Comparison of ENCODE assay signal across 1 cellular context in genomic region chr7:123768493-123768892, GRCh38.
TF ChIP-seq lines count a peak whose summit lies in the region.

No MANE protein-coding gene starts in this region.

TF ChIP-seq in GM12878, 131 proteins besides CTCF, POLR2A, EP300 and RAD21 (continued from another document):
- TF ChIP-seq MAX (IDR thresholded peaks at IDR 0.05; ENCODE audit: low read depth, low read length) (no peak), RBBP5 (conservative IDR thresholded peaks at IDR 0.05) (no peak), ZNF592 (IDR thresholded peaks at IDR 0.05) (no peak), STAT1 (conservative IDR thresholded peaks at IDR 0.05) (no peak), CBFB (IDR thresholded peaks at IDR 0.05; ENCODE audit: low read depth) (no peak), IRF4 (IDR thresholded peaks at IDR 0.05; ENCODE audit: low read depth, low read length) (no peak), NR2C1 (IDR thresholded peaks at IDR 0.05) (no peak), USF1 (IDR thresholded peaks at IDR 0.05; ENCODE audit: borderline replicate concordance, extremely low read length, insufficient read depth, low read depth, low read length) (no peak), MTA2 (IDR thresholded peaks at IDR 0.05; ENCODE audit: low read depth) (no peak), CHD4 (IDR thresholded peaks at IDR 0.05) (no peak), MEF2B (IDR thresholded peaks at IDR 0.05; ENCODE audit: partially characterized antibody, poor library complexity, severe bottlenecking) (no peak), KAT2A (conservative IDR thresholded peaks at IDR 0.05; ENCODE audit: control insufficient read depth, low read depth, low read length) (no peak), SMARCA5 (IDR thresholded peaks at IDR 0.05) (no peak)
